8 cellular contexts compared by ENCODE assay signal in genomic region chr1:44819257-44819593, GRCh38. TPM values are rescaled to one million over a fixed set of nuclear protein-coding genes. Genes with fewer than 3 reads are reported as not detected.
DNase-seq lines count a peak whose midpoint lies in the region; ATAC-seq lines count a peak whose summit lies in the region.

No MANE protein-coding gene starts in this region.

- H3K36me3 Mint-ChIP-seq in activated CD4-positive, alpha-beta T cell treated with anti-CD3 and anti-CD28 coated beads, Interleukin-2, amount 10 ng/mL, durations not matched to agents 7 days and 5 days (ENCODE audit: low read depth): peaks cover 10% of the 10 kb centered on the region
- peaks cover 13 to 26% of the 10 kb centered on the region in 2 donors for H3K36me3 Mint-ChIP-seq in activated naive CD4-positive, alpha-beta T cell treated with anti-CD3 and anti-CD28 coated beads, Interleukin-2, amount 50 U/mL, for 72 hours
- H3K36me3 Mint-ChIP-seq in stimulated activated naive B cell treated with anti-CD40 and anti-IgM and Interleukin-4, amounts not matched to agents 10 μg/mL and 1 μg/mL and 100 μg/mL, for 72 hours: peaks cover 7 to 15% of the 10 kb centered on the region in 2 donors

- no peak for DNase-seq in activated CD4-positive, alpha-beta T cell treated with anti-CD3 and anti-CD28 coated beads, Interleukin-2, amount 10 ng/mL, durations not matched to agents 7 days and 5 days
- DNase-seq in activated CD4-positive, alpha-beta T cell treated with anti-CD3 and anti-CD28 coated beads, Interleukin-2, amount 50 U/mL, for 48 hours: no peak
- DNase-seq in activated naive CD4-positive, alpha-beta T cell treated with anti-CD3 and anti-CD28 coated beads, Interleukin-2, amount 50 U/mL, for 72 hours (ENCODE audit: low spot score in 2 of 2): no peak
- DNase-seq in hepatic stellate cell (ENCODE audit: low spot score) (peak; percentile 65), UCSD-AML1 (lab: John Stamatoyannopoulos, UW; ENCODE audit: unreplicated experiment) (no peak), NCI-H1092 (lab: John Stamatoyannopoulos, UW) (no peak), midbrain (lab: John Stamatoyannopoulos, UW) (no peak)
- DNase-seq in stimulated activated naive B cell treated with anti-CD40 and anti-IgM and Interleukin-4, amounts not matched to agents 10 μg/mL and 1 μg/mL and 100 μg/mL, for 72 hours: no peak

- H3K27ac Mint-ChIP-seq in activated CD4-positive, alpha-beta T cell treated with anti-CD3 and anti-CD28 coated beads, Interleukin-2, amount 10 ng/mL, durations not matched to agents 7 days and 5 days: peak overlapping the region; percentile 100
- peak overlapping the region; percentile 99 to 100 for H3K27ac Mint-ChIP-seq in activated naive CD4-positive, alpha-beta T cell treated with anti-CD3 and anti-CD28 coated beads, Interleukin-2, amount 50 U/mL, for 72 hours
- H3K27ac Mint-ChIP-seq in stimulated activated naive B cell treated with anti-CD40 and anti-IgM and Interleukin-4, amounts not matched to agents 10 μg/mL and 1 μg/mL and 100 μg/mL, for 72 hours: peak overlapping the region; percentile 100

- no peak for ATAC-seq in activated naive CD4-positive, alpha-beta T cell treated with anti-CD3 and anti-CD28 coated beads, Interleukin-2, amount 50 U/mL, for 72 hours
- no peak for ATAC-seq in stimulated activated naive B cell treated with anti-CD40 and anti-IgM and Interleukin-4, amounts not matched to agents 10 μg/mL and 1 μg/mL and 100 μg/mL, for 72 hours (replicated peaks)

- peak overlapping the region; percentile 87 for H3K4me3 Mint-ChIP-seq in activated CD4-positive, alpha-beta T cell treated with anti-CD3 and anti-CD28 coated beads, Interleukin-2, amount 10 ng/mL, durations not matched to agents 7 days and 5 days
- H3K4me3 Mint-ChIP-seq in stimulated activated naive B cell treated with anti-CD40 and anti-IgM and Interleukin-4, amounts not matched to agents 10 μg/mL and 1 μg/mL and 100 μg/mL, for 72 hours: peak overlapping the region; percentile 90 to 93

- CTCF ChIA-PET in activated CD4-positive, alpha-beta T cell treated with anti-CD3 and anti-CD28 coated beads, Interleukin-2, amount 10 ng/mL, durations not matched to agents 7 days and 5 days (lab: Charles Lee): interaction anchor here (0.7 to 6.3 kb wide), 7 partner anchors 10 to 193 kb away, joined by 3 to 24 read pairs (median 4); partner anchors contain the start of genes BTBD19, DYNLT4, PLK3 and RNU5D-1

- H3K4me1 Mint-ChIP-seq in activated CD4-positive, alpha-beta T cell treated with anti-CD3 and anti-CD28 coated beads, Interleukin-2, amount 10 ng/mL, durations not matched to agents 7 days and 5 days: peaks cover 52% of the 10 kb centered on the region
- H3K4me1 Mint-ChIP-seq in stimulated activated naive B cell treated with anti-CD40 and anti-IgM and Interleukin-4, amounts not matched to agents 10 μg/mL and 1 μg/mL and 100 μg/mL, for 72 hours: peaks cover 30 to 52% of the 10 kb centered on the region in 2 donors

- no peaks in the 10 kb centered on the region for H3K9me3 Mint-ChIP-seq in activated CD4-positive, alpha-beta T cell treated with anti-CD3 and anti-CD28 coated beads, Interleukin-2, amount 10 ng/mL, durations not matched to agents 7 days and 5 days
- H3K9me3 Mint-ChIP-seq in activated naive CD4-positive, alpha-beta T cell treated with anti-CD3 and anti-CD28 coated beads, Interleukin-2, amount 50 U/mL, for 72 hours: no peaks in the 10 kb centered on the region
- no peaks in the 10 kb centered on the region for H3K9me3 Mint-ChIP-seq in stimulated activated naive B cell treated with anti-CD40 and anti-IgM and Interleukin-4, amounts not matched to agents 10 μg/mL and 1 μg/mL and 100 μg/mL, for 72 hours

- POLR2A ChIA-PET in activated CD4-positive, alpha-beta T cell treated with anti-CD3 and anti-CD28 coated beads, Interleukin-2, amount 10 ng/mL, durations not matched to agents 7 days and 5 days (lab: Charles Lee): interaction anchor here (0.5 to 1.6 kb wide), 18 partner anchors 8 to 699 kb away, joined by 3 to 40 read pairs (median 4); partner anchors contain the start of genes BTBD19, DYNLT4, PLK3 and TOE1

- no peaks in the 10 kb centered on the region for H3K27me3 Mint-ChIP-seq in activated CD4-positive, alpha-beta T cell treated with anti-CD3 and anti-CD28 coated beads, Interleukin-2, amount 10 ng/mL, durations not matched to agents 7 days and 5 days
- H3K27me3 Mint-ChIP-seq in stimulated activated naive B cell treated with anti-CD40 and anti-IgM and Interleukin-4, amounts not matched to agents 10 μg/mL and 1 μg/mL and 100 μg/mL, for 72 hours: no peaks in the 10 kb centered on the region

RNA-seq across cellular contexts. Expression of gene BTBD19, which starts 10.9 kb away (rescaled TPM):
- total RNA-seq in activated CD4-positive, alpha-beta T cell treated with anti-CD3 and anti-CD28 coated beads, Interleukin-2, amount 10 ng/mL, durations not matched to agents 7 days and 5 days: 1 to 10 TPM; 6.0 to 7.7 TPM
- total RNA-seq in activated naive CD4-positive, alpha-beta T cell treated with anti-CD3 and anti-CD28 coated beads, Interleukin-2, amount 50 U/mL, for 72 hours: 10 to 100 TPM in 1 of 2 donors, 1 to 10 TPM in 1; 9.7 to 16.7 TPM

RNA-seq across cellular contexts. Expression of gene DYNLT4, which starts 12.1 kb away (rescaled TPM):
- total RNA-seq in activated CD4-positive, alpha-beta T cell treated with anti-CD3 and anti-CD28 coated beads, Interleukin-2, amount 10 ng/mL, durations not matched to agents 7 days and 5 days: under 1 TPM; 0.47 to 0.83 TPM
- total RNA-seq in activated naive CD4-positive, alpha-beta T cell treated with anti-CD3 and anti-CD28 coated beads, Interleukin-2, amount 50 U/mL, for 72 hours: under 1 TPM; 0.32 to 0.80 TPM

RNA-seq across cellular contexts. Expression of gene PLK3, which starts 19.0 kb away (rescaled TPM):
- total RNA-seq in activated CD4-positive, alpha-beta T cell treated with anti-CD3 and anti-CD28 coated beads, Interleukin-2, amount 10 ng/mL, durations not matched to agents 7 days and 5 days: 10 to 100 TPM; 54.3 to 57.5 TPM
- total RNA-seq in activated naive CD4-positive, alpha-beta T cell treated with anti-CD3 and anti-CD28 coated beads, Interleukin-2, amount 50 U/mL, for 72 hours: 10 to 100 TPM; 39.6 to 80.8 TPM

RNA-seq across cellular contexts. Expression of gene PTCH2, which starts 23.8 kb away (rescaled TPM):
- under 1 TPM; 0.92 to 0.94 TPM for total RNA-seq in activated CD4-positive, alpha-beta T cell treated with anti-CD3 and anti-CD28 coated beads, Interleukin-2, amount 10 ng/mL, durations not matched to agents 7 days and 5 days
- total RNA-seq in activated naive CD4-positive, alpha-beta T cell treated with anti-CD3 and anti-CD28 coated beads, Interleukin-2, amount 50 U/mL, for 72 hours: 1 to 10 TPM in 1 of 2 donors, under 1 TPM in 1; 0.99 to 1.5 TPM

RNA-seq across cellular contexts. Expression of gene BEST4, which starts 31.3 kb away (rescaled TPM):
- total RNA-seq in activated CD4-positive, alpha-beta T cell treated with anti-CD3 and anti-CD28 coated beads, Interleukin-2, amount 10 ng/mL, durations not matched to agents 7 days and 5 days: under 1 TPM; 0.42 to 0.55 TPM
- 1 to 10 TPM in 1 of 2 donors, under 1 TPM in 1; 0.80 to 1.8 TPM for total RNA-seq in activated naive CD4-positive, alpha-beta T cell treated with anti-CD3 and anti-CD28 coated beads, Interleukin-2, amount 50 U/mL, for 72 hours
